In the genomic region with DNA sequence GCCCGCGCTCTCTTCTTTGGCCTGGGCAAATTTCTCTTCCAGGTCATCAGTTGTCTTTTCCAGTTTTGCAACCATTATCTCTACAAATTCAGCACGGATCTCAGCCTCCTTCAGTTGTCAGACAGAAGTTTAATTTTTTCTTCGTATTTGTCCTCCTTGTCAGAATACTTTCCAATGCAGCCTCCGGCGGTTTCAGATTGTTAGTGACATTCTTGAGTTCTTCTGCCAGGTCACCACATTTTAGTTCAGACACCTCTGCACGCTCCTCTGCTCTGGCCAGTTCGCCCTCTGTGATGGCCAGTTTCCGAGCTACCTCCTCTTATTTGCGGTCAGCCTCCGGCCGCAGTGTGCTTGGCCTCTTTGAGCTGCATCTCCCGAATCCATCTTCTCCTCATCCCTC, we compare ENCODE assay signal across 11 cellular contexts. TPM values are rescaled to one million over a fixed set of nuclear protein-coding genes. Genes with fewer than 3 reads are reported as not detected.
"Had no signal": no experiment of that assay in that cellular context is flagged by ENCODE, and none has a peak within 500 bp of the region (broad histone marks: within the 10 kb centered on the region; RNA-seq: fewer than 3 reads in every experiment).

No MANE protein-coding gene starts in this region.

- H3K9me3 ChIP-seq: HAP-1 had no signal

- H3K4me3 Mint-ChIP-seq: IgD-negative memory B cell had no signal

- ATAC-seq: HCT116, HepG2 had no signal

- H3K4me1 ChIP-seq: HAP-1 had no signal

- H3K36me3 ChIP-seq: HAP-1 had no signal

- H3K4me3 ChIP-seq: HAP-1 had no signal

- H3K27ac ChIP-seq: HL-60 had no signal

- H3K9me3 Mint-ChIP-seq: HFFc6, IgD-negative memory B cell had no signal

- FAIRE-seq: HepG2 had no signal

- DNase-seq: GOT3, HFFc6, KG1 had no signal

- H3K27ac Mint-ChIP-seq: HFFc6, IgD-negative memory B cell had no signal

RNA-seq across cellular contexts. Expression of a gene that starts 32.8 kb away (rescaled TPM):
- total RNA-seq: H4, H7, HFFc6, HT1080 had no signal
- polyA plus RNA-seq: IgD-negative memory B cell had no signal
